In genomic region chr13:99652901-99653300, GRCh38 we compare ENCODE assay signal across 3 cellular contexts.
TF ChIP-seq lines count a peak whose summit lies in the region.

No MANE protein-coding gene starts in this region.

TF ChIP-seq in liver, 16 proteins besides CTCF, POLR2A, EP300 and RAD21:
- TF ChIP-seq, protein P1, sequence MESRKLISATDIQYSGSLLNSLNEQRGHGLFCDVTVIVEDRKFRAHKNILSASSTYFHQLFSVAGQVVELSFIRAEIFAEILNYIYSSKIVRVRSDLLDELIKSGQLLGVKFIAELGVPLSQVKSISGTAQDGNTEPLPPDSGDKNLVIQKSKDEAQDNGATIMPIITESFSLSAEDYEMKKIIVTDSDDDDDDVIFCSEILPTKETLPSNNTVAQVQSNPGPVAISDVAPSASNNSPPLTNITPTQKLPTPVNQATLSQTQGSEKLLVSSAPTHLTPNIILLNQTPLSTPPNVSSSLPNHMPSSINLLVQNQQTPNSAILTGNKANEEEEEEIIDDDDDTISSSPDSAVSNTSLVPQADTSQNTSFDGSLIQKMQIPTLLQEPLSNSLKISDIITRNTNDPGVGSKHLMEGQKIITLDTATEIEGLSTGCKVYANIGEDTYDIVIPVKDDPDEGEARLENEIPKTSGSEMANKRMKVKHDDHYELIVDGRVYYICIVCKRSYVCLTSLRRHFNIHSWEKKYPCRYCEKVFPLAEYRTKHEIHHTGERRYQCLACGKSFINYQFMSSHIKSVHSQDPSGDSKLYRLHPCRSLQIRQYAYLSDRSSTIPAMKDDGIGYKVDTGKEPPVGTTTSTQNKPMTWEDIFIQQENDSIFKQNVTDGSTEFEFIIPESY (IDR thresholded peaks at IDR 0.05), result no peak
- TF ChIP-seq HNF4A (conservative IDR thresholded peaks at IDR 0.05) (no peak), TAF1 (conservative IDR thresholded peaks at IDR 0.05) (no peak), YY1 (IDR thresholded peaks at IDR 0.05) (no peak), FOXA1 (IDR thresholded peaks at IDR 0.05) (no peak), SP1 (IDR thresholded peaks at IDR 0.05) (no peak), GABPA (IDR thresholded peaks at IDR 0.05 in 1 of 2, conservative IDR thresholded peaks at IDR 0.05 in 1 of 2) (no peak), NR2F2 (IDR thresholded peaks at IDR 0.05) (no peak), MAX (IDR thresholded peaks at IDR 0.05) (no peak)

TF ChIP-seq in HepG2, 621 proteins besides CTCF, POLR2A, EP300 and RAD21:
- TF ChIP-seq GATA4 (IDR thresholded peaks at IDR 0.05; ENCODE audit: borderline replicate concordance, low read depth) (no peak), SUZ12 (IDR thresholded peaks at IDR 0.05; ENCODE audit: low read depth, low read length) (no peak), ZNF678 (CRISPR knock-in tag; IDR thresholded peaks at IDR 0.05) (no peak)

TF ChIP-seq in HEK293, 187 proteins besides CTCF, POLR2A, EP300 and RAD21:
- TF ChIP-seq SCRT2 (tag by site-specific recombination; IDR thresholded peaks at IDR 0.05) (peak; percentile 17; the same call in 1 of the 2 replicates), ZNF114 (tag by site-specific recombination; IDR thresholded peaks at IDR 0.05) (no peak), PBX3 (CRISPR knock-in tag; IDR thresholded peaks at IDR 0.05) (no peak)
